8 cellular contexts compared by ENCODE assay signal in genomic region chr3:125212096-125212508, GRCh38.
DNase-seq lines count a peak whose midpoint lies in the region; ATAC-seq and TF ChIP-seq lines count a peak whose summit lies in the region.

No MANE protein-coding gene starts in this region.

- H3K27me3 ChIP-seq in ACC112 (ENCODE audit: insufficient read depth, low read length) (peaks cover 14% of the 10 kb centered on the region), HL-60 (ENCODE audit: insufficient read depth, poor library complexity, severe bottlenecking) (peaks cover 20% of the 10 kb centered on the region), endocrine pancreas (ENCODE audit: control insufficient read depth, insufficient read depth, low read length) (no peaks in the 10 kb centered on the region), muscle layer of colon (ENCODE audit: control insufficient read depth in 1 of 2, insufficient read depth in 2 of 2, low read length in 2 of 2) (peaks cover 27 to 30% of the 10 kb centered on the region in 2 donors)

- H3K36me3 ChIP-seq in ACC112 (ENCODE audit: insufficient read depth, low read length): no peaks in the 10 kb centered on the region
- no peaks in the 10 kb centered on the region for H3K36me3 ChIP-seq in endocrine pancreas (ENCODE audit: control insufficient read depth, insufficient read depth, low read length)
- no peaks in the 10 kb centered on the region for H3K36me3 ChIP-seq in muscle layer of colon (ENCODE audit: insufficient read depth, low read length)

- no peaks in the 10 kb centered on the region for H3K79me2 ChIP-seq in ACC112 (ENCODE audit: control insufficient read depth, insufficient read depth, low read length, unreplicated experiment)

- no peak for TF ChIP-seq CTCF in HL-60 (IDR thresholded peaks at IDR 0.05; ENCODE audit: insufficient read depth, low read length)

- peaks cover 3% of the 10 kb centered on the region for H3K4me1 ChIP-seq in ACC112 (ENCODE audit: control insufficient read depth, insufficient read depth, low read length, unreplicated experiment)
- H3K4me1 ChIP-seq in endocrine pancreas (ENCODE audit: control insufficient read depth, insufficient read depth, low read length): no peaks in the 10 kb centered on the region
- H3K4me1 ChIP-seq in muscle layer of colon (ENCODE audit: insufficient read depth, low read length): no peaks in the 10 kb centered on the region

- H3K9me3 ChIP-seq in endocrine pancreas (ENCODE audit: control insufficient read depth, low read length) (no peaks in the 10 kb centered on the region), muscle layer of colon (ENCODE audit: low read length) (no peaks in the 10 kb centered on the region)

- H2AFZ ChIP-seq in ACC112 (ENCODE audit: low read length, unreplicated experiment): peak overlapping the region; percentile 80

- peak overlapping the region; percentile 54 for H3K9ac ChIP-seq in endocrine pancreas (ENCODE audit: control insufficient read depth, insufficient read depth, low read length)
- no peak overlapping the region for H3K9ac ChIP-seq in muscle layer of colon (ENCODE audit: low read length)

- peak overlapping the region; percentile 84 for H3K4me3 ChIP-seq in ACC112 (ENCODE audit: low read depth, low read length)
- H3K4me3 ChIP-seq in HL-60 (replicated peaks; ENCODE audit: insufficient read depth, low read length): peak overlapping the region; percentile 41
- H3K4me3 ChIP-seq in endocrine pancreas (ENCODE audit: control insufficient read depth, insufficient read depth, low read length): no peak overlapping the region
- H3K4me3 ChIP-seq in muscle layer of colon (ENCODE audit: low read depth in 1 of 2, low read length in 2 of 2): peak overlapping the region; percentile 7 to 65

- no peak overlapping the region for H3K27ac ChIP-seq in ACC112 (ENCODE audit: low read depth, low read length)
- H3K27ac ChIP-seq in HL-60 (replicated peaks): no peak overlapping the region
- H3K27ac ChIP-seq in muscle layer of colon (ENCODE audit: low read depth, low read length): no peak overlapping the region

- ATAC-seq in GM21529 (IDR thresholded peaks at IDR 0.05; ENCODE audit: unreplicated experiment) (no peak), GM18511 (IDR thresholded peaks at IDR 0.05; ENCODE audit: unreplicated experiment) (no peak), GM19395 (IDR thresholded peaks at IDR 0.05; ENCODE audit: unreplicated experiment) (no peak)

- DNase-seq in HL-60 (ENCODE audit: low read depth in 1 of 2, low spot score in 1 of 2): no peak
- DNase-seq in effector CD4-positive, alpha-beta T cell: no peak
